ENCODE assay signal across 16 cellular contexts in the genomic region with DNA sequence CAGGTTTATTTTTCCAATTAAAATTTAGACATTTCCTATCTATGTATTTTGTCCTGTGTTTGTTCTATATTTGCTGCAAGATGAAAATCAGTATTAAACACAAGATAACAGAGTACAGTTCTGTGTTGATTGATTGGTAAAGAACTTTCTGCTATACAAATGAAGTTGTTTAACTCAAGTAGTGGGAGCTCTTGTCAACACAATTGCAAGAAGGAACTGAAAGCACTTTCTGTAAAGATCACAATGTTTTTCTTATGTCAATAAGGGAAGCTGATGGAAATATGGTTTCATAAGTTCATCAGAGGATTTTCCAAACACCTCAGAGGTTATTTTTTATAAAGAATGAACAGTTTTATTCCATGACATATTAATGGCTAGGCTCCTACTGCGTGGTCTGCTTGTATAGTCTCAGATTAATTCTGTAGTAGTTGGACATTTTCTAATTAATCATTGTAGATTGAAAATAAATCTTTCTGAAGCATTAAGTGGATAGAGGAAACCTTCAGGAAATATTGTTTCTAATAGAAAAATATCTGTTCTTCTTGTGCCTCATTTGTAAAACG.
"Had no signal": no experiment of that assay in that cellular context is flagged by ENCODE, and none has a peak within 500 bp of the region (broad histone marks: within the 10 kb centered on the region; RNA-seq: fewer than 3 reads in every experiment).

No MANE protein-coding gene starts in this region.

- H3K4me1 ChIP-seq: foreskin keratinocyte, transverse colon, vagina had no signal

- H3K4me3 ChIP-seq: transverse colon, vagina had no signal

- H3K4me1 Mint-ChIP-seq: activated CD4-positive, alpha-beta T cell treated with anti-CD3 and anti-CD28 coated beads, Interleukin-2, amount 10 ng/mL, durations not matched to agents 7 days and 5 days; activated naive CD4-positive, alpha-beta T cell treated with anti-CD3 and anti-CD28 coated beads, Interleukin-2, amount 10 ng/mL, durations not matched to agents 7 days and 5 days; nephron had no signal

- H3K4me3 Mint-ChIP-seq: activated CD4-positive, alpha-beta T cell treated with anti-CD3 and anti-CD28 coated beads, Interleukin-2, amount 10 ng/mL, durations not matched to agents 7 days and 5 days; activated naive CD4-positive, alpha-beta T cell treated with anti-CD3 and anti-CD28 coated beads, Interleukin-2, amount 10 ng/mL, durations not matched to agents 7 days and 5 days; effector memory CD8-positive, alpha-beta T cell; nephron had no signal

- DNase-seq: activated CD4-positive, alpha-beta T cell treated with anti-CD3 and anti-CD28 coated beads, Interleukin-2, amount 10 ng/mL, durations not matched to agents 7 days and 5 days; activated naive CD4-positive, alpha-beta T cell treated with anti-CD3 and anti-CD28 coated beads, Interleukin-2, amount 10 ng/mL, durations not matched to agents 7 days and 5 days; dermis blood vessel endothelial cell; effector memory CD8-positive, alpha-beta T cell; glutamatergic neuron; left ventricle myocardium superior; nucleus accumbens; posterior cingulate gyrus; retina; stimulated activated CD4-positive, alpha-beta T cell treated with anti-CD3 and anti-CD28 coated beads, Interleukin-2, amount 100 ng/mL, for 48 hours; stimulated activated naive CD4-positive, alpha-beta T cell; substantia nigra; transverse colon had no signal

- H3K36me3 ChIP-seq: transverse colon, vagina had no signal

- H3K27me3 Mint-ChIP-seq: activated CD4-positive, alpha-beta T cell treated with anti-CD3 and anti-CD28 coated beads, Interleukin-2, amount 10 ng/mL, durations not matched to agents 7 days and 5 days; activated naive CD4-positive, alpha-beta T cell treated with anti-CD3 and anti-CD28 coated beads, Interleukin-2, amount 10 ng/mL, durations not matched to agents 7 days and 5 days; effector memory CD8-positive, alpha-beta T cell had no signal

- H3K27ac Mint-ChIP-seq: activated CD4-positive, alpha-beta T cell treated with anti-CD3 and anti-CD28 coated beads, Interleukin-2, amount 10 ng/mL, durations not matched to agents 7 days and 5 days; activated naive CD4-positive, alpha-beta T cell treated with anti-CD3 and anti-CD28 coated beads, Interleukin-2, amount 10 ng/mL, durations not matched to agents 7 days and 5 days; effector memory CD8-positive, alpha-beta T cell; nephron had no signal

- H3K27ac ChIP-seq: foreskin keratinocyte, transverse colon, vagina had no signal

- ATAC-seq: effector memory CD8-positive, alpha-beta T cell; left ventricle myocardium superior had no signal

- H3K9me3 Mint-ChIP-seq: activated CD4-positive, alpha-beta T cell treated with anti-CD3 and anti-CD28 coated beads, Interleukin-2, amount 10 ng/mL, durations not matched to agents 7 days and 5 days; nephron had no signal

- H3K9me3 ChIP-seq: transverse colon, vagina had no signal

- H3K27me3 ChIP-seq: foreskin keratinocyte, transverse colon, vagina had no signal
